Comparison of ENCODE assay signal across 14 cellular contexts in genomic region chr18:38427234-38427633, GRCh38.
A peak's percentile ranks its signal among the peaks of the same experiment; 100 is the strongest.
DNase-seq lines count a peak whose midpoint lies in the region; ATAC-seq and TF ChIP-seq lines count a peak whose summit lies in the region.
"Had no signal": no experiment of that assay in that cellular context is flagged by ENCODE, and none has a peak within 500 bp of the region (broad histone marks: within the 10 kb centered on the region; RNA-seq: fewer than 3 reads in every experiment).

No MANE protein-coding gene starts in this region.

- H3K36me3 Mint-ChIP-seq in Calu3 (ENCODE audit: insufficient read depth, unreplicated experiment) = no peaks in the 10 kb centered on the region
- H3K36me3 Mint-ChIP-seq: CD8-positive, alpha-beta T cell; memory B cell had no signal

- H3K27ac ChIP-seq in PC-3 (ENCODE audit: low read length) = no peak overlapping the region
- H3K27ac ChIP-seq: parathyroid adenoma, transverse colon had no signal

- DNase-seq in Calu3 = peak; percentile 34
- no peak for DNase-seq in GM06990 (ENCODE audit: extremely low read depth, insufficient read length)
- DNase-seq in NCI-H2107 treated with DMSO at 0.1 percent for 48 hours (lab: John Stamatoyannopoulos, UW; ENCODE audit: unreplicated experiment) = peak; percentile 80
- peak; percentile 24 for DNase-seq in globus pallidus (ENCODE audit: low spot score)
- no peak for DNase-seq in dedifferentiated amniotic fluid mesenchymal stem cell (ENCODE audit: extremely low spot score)
- DNase-seq in PC-3 = no peak
- no peak for DNase-seq in posterior vena cava (ENCODE audit: low spot score)
- DNase-seq: activated T-cell treated with anti-CD3 and anti-CD28 coated beads, Interleukin-2, amount 50 U/mL, for 1 hour; CD8-positive, alpha-beta T cell; Karpas-422; transverse colon had no signal

- no peak overlapping the region for H3K9ac ChIP-seq in PC-3 (ENCODE audit: low read length)
- H3K9ac ChIP-seq: parathyroid adenoma had no signal

- H3K4me1 ChIP-seq in PC-3 (ENCODE audit: insufficient read depth, low read length) = no peaks in the 10 kb centered on the region
- H3K4me1 ChIP-seq: parathyroid adenoma, transverse colon had no signal

- no peaks in the 10 kb centered on the region for H3F3A ChIP-seq in PC-3 (ENCODE audit: low read length, unreplicated experiment)

- no peaks in the 10 kb centered on the region for H3K9me3 ChIP-seq in PC-3 (ENCODE audit: low read length)

- no peaks in the 10 kb centered on the region for H3K79me2 ChIP-seq in PC-3 (ENCODE audit: low read length)
- H3K79me2 ChIP-seq: parathyroid adenoma had no signal

- ATAC-seq in PC-3 (no peak), GM18867 (IDR thresholded peaks at IDR 0.05; ENCODE audit: unreplicated experiment) (no peak)
- ATAC-seq: CD8-positive, alpha-beta T cell had no signal

- H3K9me2 ChIP-seq in PC-3 (replicated peaks; ENCODE audit: low read length) = no peaks in the 10 kb centered on the region

- H3K27me3 Mint-ChIP-seq in Calu3 (ENCODE audit: unreplicated experiment) = peaks cover 12% of the 10 kb centered on the region
- H3K27me3 Mint-ChIP-seq: memory B cell had no signal

- H3K27ac Mint-ChIP-seq in Calu3 (ENCODE audit: unreplicated experiment) = no peak overlapping the region
- H3K27ac Mint-ChIP-seq: CD8-positive, alpha-beta T cell; memory B cell had no signal

- TF ChIP-seq CTCF in Calu3 (IDR thresholded peaks at IDR 0.05; ENCODE audit: unreplicated experiment) = peak; percentile 33
- TF ChIP-seq CTCF in GM06990 (IDR thresholded peaks at IDR 0.05; ENCODE audit: insufficient read depth, low read length, poor library complexity, severe bottlenecking) = peak; percentile 11
- no peak for TF ChIP-seq CTCF in PC-3 (conservative IDR thresholded peaks at IDR 0.05; ENCODE audit: low read depth, low read length)

- H3K9me3 Mint-ChIP-seq in Calu3 (ENCODE audit: low read depth, unreplicated experiment) = no peaks in the 10 kb centered on the region
- H3K9me3 Mint-ChIP-seq: CD8-positive, alpha-beta T cell; memory B cell had no signal

- no peak overlapping the region for H3K4me3 Mint-ChIP-seq in Calu3 (ENCODE audit: low read depth, unreplicated experiment)
- H3K4me3 Mint-ChIP-seq: CD8-positive, alpha-beta T cell; memory B cell had no signal

- H3K36me3 ChIP-seq in GM06990 (ENCODE audit: control insufficient read depth, insufficient read depth, low read length) (no peaks in the 10 kb centered on the region), PC-3 (ENCODE audit: low read depth, low read length) (no peaks in the 10 kb centered on the region)
- H3K36me3 ChIP-seq: transverse colon had no signal

- CTCF ChIA-PET in Calu3 (lab: Charles Lee) = no interaction called here
- CTCF ChIA-PET in PC-3 (lab: Charles Lee) = no interaction called here

- intact Hi-C loops in Calu3 (cut with micrococcal nuclease; ENCODE audit: unreplicated experiment) = loop anchor here (5.0 kb wide), 1 partner anchor 650 kb away; no protein-coding TSS in a partner anchor
- intact Hi-C loops in PC-3 (cut with micrococcal nuclease) = no loop called here
- intact Hi-C loops in posterior vena cava (cut with DNase I) = no loop called here

- no peaks in the 10 kb centered on the region for H3K4me1 Mint-ChIP-seq in Calu3 (ENCODE audit: low read depth, unreplicated experiment)
- H3K4me1 Mint-ChIP-seq: memory B cell had no signal

- H4K20me1 ChIP-seq in PC-3 (ENCODE audit: low read length) = no peaks in the 10 kb centered on the region

- no peak overlapping the region for H2AFZ ChIP-seq in PC-3 (ENCODE audit: low read length)
- H2AFZ ChIP-seq: parathyroid adenoma had no signal

- H3K27me3 ChIP-seq in GM06990 (replicated peaks; ENCODE audit: control insufficient read depth, insufficient read depth, low read length) (no peaks in the 10 kb centered on the region), PC-3 (ENCODE audit: low read length) (no peaks in the 10 kb centered on the region)
- H3K27me3 ChIP-seq: transverse colon had no signal

- no peak overlapping the region for H3K4me2 ChIP-seq in PC-3 (ENCODE audit: low read length)

- POLR2A ChIA-PET in PC-3 (lab: Charles Lee; ENCODE audit: unreplicated experiment) = no interaction called here

- H3K4me3 ChIP-seq in GM06990 (replicated peaks; ENCODE audit: low read depth, low read length) (no peak overlapping the region), PC-3 (ENCODE audit: low read length) (no peak overlapping the region)
- H3K4me3 ChIP-seq: transverse colon had no signal

- BruUV-seq in Calu3 (replicated peaks; lab: Mats Ljungman, UMichigan) (no TSS peak), PC-3 (replicated peaks; lab: Mats Ljungman, UMichigan) (no TSS peak)

Comparison
In these comparisons a context has a peak if more than half of its experiments do, and no peak if none do; other contexts are left out.
1. DNase-seq: peak in Calu3 (single experiment), NCI-H2107 treated with DMSO at 0.1 percent for 48 hours (single experiment) and globus pallidus (single experiment); none in GM06990 (single experiment), dedifferentiated amniotic fluid mesenchymal stem cell (single experiment), PC-3 (single experiment) and posterior vena cava (single experiment).